ENCODE assay signal across 15 cellular contexts in genomic region chr22:19463491-19464469, GRCh38. TPM values are rescaled to one million over a fixed set of nuclear protein-coding genes. Genes with fewer than 3 reads are reported as not detected.
DNase-seq lines count a peak whose midpoint lies in the region; ATAC-seq and TF ChIP-seq lines count a peak whose summit lies in the region.
"Had no signal": no experiment of that assay in that cellular context is flagged by ENCODE, and none has a peak within 500 bp of the region (broad histone marks: within the 10 kb centered on the region; RNA-seq: fewer than 3 reads in every experiment).

No MANE protein-coding gene starts in this region.

- peak overlapping the region; percentile 32 for H3K9ac ChIP-seq in adipocyte (ENCODE audit: low read length)

- H3K9me3 Mint-ChIP-seq in activated naive CD4-positive, alpha-beta T cell treated with anti-CD3 and anti-CD28 coated beads, Interleukin-2, amount 50 U/mL, for 24 hours = no peaks in the 10 kb centered on the region
- no peaks in the 10 kb centered on the region for H3K9me3 Mint-ChIP-seq in activated naive CD4-positive, alpha-beta T cell treated with anti-CD3 and anti-CD28 coated beads, Interleukin-2, amount 50 U/mL, for 72 hours

- no peak for ATAC-seq in activated naive CD4-positive, alpha-beta T cell treated with anti-CD3 and anti-CD28 coated beads, Interleukin-2, amount 50 U/mL, for 72 hours
- ATAC-seq in left ventricle myocardium superior (peak; percentile 93), GM18870 (IDR thresholded peaks at IDR 0.05; ENCODE audit: unreplicated experiment) (no peak)

- H3K4me3 Mint-ChIP-seq in activated naive CD4-positive, alpha-beta T cell treated with anti-CD3 and anti-CD28 coated beads, Interleukin-2, amount 50 U/mL, for 24 hours = no peak overlapping the region
- H3K4me3 Mint-ChIP-seq: B cell had no signal

- WGBS in spleen, 5 donors = 74 to 86% (median 80%) methylated on average over 7 of the region's 7 CpGs

- H3K4me3 ChIP-seq in adipocyte (ENCODE audit: low read length) (no peak overlapping the region), spleen (no peak overlapping the region)
- H3K4me3 ChIP-seq: cardiac muscle cell, upper lobe of left lung had no signal

- intact Hi-C loops in left ventricle myocardium superior (cut with micrococcal nuclease) = no loop called here
- intact Hi-C loops in spleen (cut with DNase I; ENCODE audit: low total_unique reads) = no loop called here

- DNase-seq in activated naive CD4-positive, alpha-beta T cell treated with anti-CD3 and anti-CD28 coated beads, Interleukin-2, amount 50 U/mL, for 72 hours (ENCODE audit: low spot score in 2 of 2) = no peak
- peak; percentile 70 for DNase-seq in adipocyte (ENCODE audit: low read depth)
- DNase-seq in left ventricle myocardium superior = peak; percentile 67
- no peak for DNase-seq in stimulated activated CD4-positive, alpha-beta T cell treated with anti-CD3 and anti-CD28 coated beads, Interleukin-12 subunit alpha, Interleukin-12 subunit beta, amount 100 ng/mL, for 4 hours
- no peak for DNase-seq in spleen
- no peak for DNase-seq in iPS-NIHi7 (ENCODE audit: extremely low spot score)
- DNase-seq: activated T-cell treated with anti-CD3 and anti-CD28 coated beads, Interleukin-2, amount 50 U/mL, for 48 hours; MM.1S; RPMI8226 had no signal

- no peak overlapping the region for H3K27ac ChIP-seq in spleen
- H3K27ac ChIP-seq: cardiac muscle cell, HL-60 had no signal

- H3K27ac Mint-ChIP-seq in activated naive CD4-positive, alpha-beta T cell treated with anti-CD3 and anti-CD28 coated beads, Interleukin-2, amount 50 U/mL, for 24 hours = peak overlapping the region; percentile 18
- peak overlapping the region in 1 of 2 donors; percentile 41 for H3K27ac Mint-ChIP-seq in activated naive CD4-positive, alpha-beta T cell treated with anti-CD3 and anti-CD28 coated beads, Interleukin-2, amount 50 U/mL, for 72 hours
- H3K27ac Mint-ChIP-seq: B cell had no signal

- no peak for TF ChIP-seq POLR2A in spleen (IDR thresholded peaks at IDR 0.05)

- H3K4me1 ChIP-seq in adipocyte (ENCODE audit: control insufficient read depth, insufficient read depth, low read length) (peaks cover 16% of the 10 kb centered on the region), spleen (no peaks in the 10 kb centered on the region)
- H3K4me1 ChIP-seq: upper lobe of left lung had no signal

- no peaks in the 10 kb centered on the region for H3K27me3 Mint-ChIP-seq in activated naive CD4-positive, alpha-beta T cell treated with anti-CD3 and anti-CD28 coated beads, Interleukin-2, amount 50 U/mL, for 24 hours
- H3K27me3 Mint-ChIP-seq: B cell had no signal

- H3K36me3 ChIP-seq in adipocyte (ENCODE audit: control insufficient read depth, insufficient read depth, low read length, severe bottlenecking) = peaks cover 86% of the 10 kb centered on the region
- peaks cover 8 to 100% (median 79%) of the 10 kb centered on the region in 6 donors for H3K36me3 ChIP-seq in spleen

- TF ChIP-seq CTCF in spleen (IDR thresholded peaks at IDR 0.05 in 8 of 11, conservative IDR thresholded peaks at IDR 0.05 in 3 of 11) = no peak

- H3K4me1 Mint-ChIP-seq in activated naive CD4-positive, alpha-beta T cell treated with anti-CD3 and anti-CD28 coated beads, Interleukin-2, amount 50 U/mL, for 24 hours = peaks cover 4% of the 10 kb centered on the region
- H3K4me1 Mint-ChIP-seq: B cell had no signal

- H3K27me3 ChIP-seq in adipocyte (replicated peaks; ENCODE audit: control insufficient read depth, insufficient read depth, low read length) (no peaks in the 10 kb centered on the region), spleen (replicated peaks in 1 of 7) (no peaks in the 10 kb centered on the region)
- H3K27me3 ChIP-seq: cardiac muscle cell, upper lobe of left lung had no signal

- H3K9me3 ChIP-seq in adipocyte (ENCODE audit: control insufficient read depth, low read length) = no peaks in the 10 kb centered on the region
- no peaks in the 10 kb centered on the region for H3K9me3 ChIP-seq in spleen
- H3K9me3 ChIP-seq: upper lobe of left lung had no signal

- peaks cover 16% of the 10 kb centered on the region for H3K36me3 Mint-ChIP-seq in activated naive CD4-positive, alpha-beta T cell treated with anti-CD3 and anti-CD28 coated beads, Interleukin-2, amount 50 U/mL, for 24 hours
- peaks cover 0 to 20% of the 10 kb centered on the region in 2 donors for H3K36me3 Mint-ChIP-seq in activated naive CD4-positive, alpha-beta T cell treated with anti-CD3 and anti-CD28 coated beads, Interleukin-2, amount 50 U/mL, for 72 hours

RNA-seq across cellular contexts. Expression of gene UFD1, which starts 15.2 kb away (rescaled TPM):
- total RNA-seq in activated naive CD4-positive, alpha-beta T cell treated with anti-CD3 and anti-CD28 coated beads, Interleukin-2, amount 50 U/mL, for 72 hours = 100 to 1,000 TPM in 1 of 2 donors, 10 to 100 TPM in 1; 81.7 to 136 TPM
- 44.5 TPM for total RNA-seq in left ventricle myocardium superior
- 10 to 100 TPM; 35.6 to 49.9 (median 40.1) TPM for total RNA-seq in spleen
- 10 to 100 TPM; 41.8 to 55.4 (median 52.2) TPM for polyA plus RNA-seq in spleen

RNA-seq across cellular contexts. Expression of gene CDC45, which starts 15.9 kb away (rescaled TPM):
- 10 to 100 TPM; 92.1 to 99.7 TPM for total RNA-seq in activated naive CD4-positive, alpha-beta T cell treated with anti-CD3 and anti-CD28 coated beads, Interleukin-2, amount 50 U/mL, for 72 hours
- total RNA-seq in left ventricle myocardium superior (0.67 TPM), spleen (1 to 10 TPM; 1.5 to 7.3 (median 4.5) TPM)
- 1 to 10 TPM; 5.1 to 6.7 (median 5.6) TPM for polyA plus RNA-seq in spleen

RNA-seq across cellular contexts. Expression of gene C22orf39, which starts 16.3 kb away (rescaled TPM):
- 10 to 100 TPM; 25.7 to 26.3 TPM for total RNA-seq in activated naive CD4-positive, alpha-beta T cell treated with anti-CD3 and anti-CD28 coated beads, Interleukin-2, amount 50 U/mL, for 72 hours
- total RNA-seq in left ventricle myocardium superior = 68.6 TPM
- 10 to 100 TPM; 28.8 to 48.8 (median 34.1) TPM for total RNA-seq in spleen
- 10 to 100 TPM; 34.0 to 41.9 (median 41.2) TPM for polyA plus RNA-seq in spleen

RNA-seq across cellular contexts. Expression of gene MRPL40, which starts 31.4 kb away (rescaled TPM):
- total RNA-seq in activated naive CD4-positive, alpha-beta T cell treated with anti-CD3 and anti-CD28 coated beads, Interleukin-2, amount 50 U/mL, for 72 hours = 10 to 100 TPM in 1 of 2 donors, 1 to 10 TPM in 1; 8.2 to 32.2 TPM
- total RNA-seq in left ventricle myocardium superior (52.7 TPM), spleen (10 to 100 TPM; 11.7 to 29.3 (median 18.1) TPM)
- 10 to 100 TPM; 40.6 to 55.7 (median 42.4) TPM for polyA plus RNA-seq in spleen

RNA-seq across cellular contexts. Expression of gene HIRA, which starts 32.2 kb away (rescaled TPM):
- total RNA-seq in activated naive CD4-positive, alpha-beta T cell treated with anti-CD3 and anti-CD28 coated beads, Interleukin-2, amount 50 U/mL, for 72 hours = 10 to 100 TPM; 18.1 to 37.0 TPM
- 18.2 TPM for total RNA-seq in left ventricle myocardium superior
- 10 to 100 TPM; 22.3 to 31.7 (median 26.6) TPM for total RNA-seq in spleen
- polyA plus RNA-seq in spleen = 10 to 100 TPM in 1 of 3 donors, 1 to 10 TPM in 2; 8.9 to 12.2 (median 8.9) TPM

Comparison
In these comparisons a context has a peak if more than half of its experiments do, and no peak if none do; other contexts are left out.
1. DNase-seq: peak in adipocyte (single experiment) and left ventricle myocardium superior (single experiment); none in activated naive CD4-positive, alpha-beta T cell treated with anti-CD3 and anti-CD28 coated beads, Interleukin-2, amount 50 U/mL, for 72 hours (0 of 2), stimulated activated CD4-positive, alpha-beta T cell treated with anti-CD3 and anti-CD28 coated beads, Interleukin-12 subunit alpha, Interleukin-12 subunit beta, amount 100 ng/mL, for 4 hours (single experiment), spleen (single experiment) and iPS-NIHi7 (single experiment).
2. RNA of gene CDC45, which starts 15.9 kb away (total RNA-seq): 92.1 to 99.7 TPM in activated naive CD4-positive, alpha-beta T cell treated with anti-CD3 and anti-CD28 coated beads, Interleukin-2, amount 50 U/mL, for 72 hours; 1.5 to 7.3 TPM in spleen and 0.67 TPM in left ventricle myocardium superior (single experiment); every median in the first group is over 10 times any median in the second.